Comparison of ENCODE assay signal across 8 cellular contexts in the genomic region with DNA sequence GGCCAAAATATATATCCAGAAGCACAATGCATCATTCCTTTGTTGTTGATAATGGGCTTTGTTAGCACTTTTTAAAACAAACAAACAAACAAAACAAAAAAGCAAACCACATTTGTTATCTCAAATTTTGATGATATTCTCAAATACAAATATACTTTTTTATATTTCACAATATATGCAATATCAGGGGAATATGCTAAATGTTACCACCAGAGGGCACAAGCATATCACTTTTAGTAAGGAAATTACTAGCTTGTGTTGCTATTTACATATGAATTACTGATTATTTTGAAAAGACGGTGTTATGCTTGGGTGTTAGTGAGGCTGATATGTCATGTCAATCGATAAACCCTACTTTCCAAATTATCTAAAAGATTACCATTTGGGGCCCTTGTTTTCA. TPM values are rescaled to one million over a fixed set of nuclear protein-coding genes. Genes with fewer than 3 reads are reported as not detected.
DNase-seq lines count a peak whose midpoint lies in the region; ATAC-seq and TF ChIP-seq lines count a peak whose summit lies in the region.

No MANE protein-coding gene starts in this region.

- H3K27ac ChIP-seq in CD8-positive, alpha-beta T cell (ENCODE audit: low read depth, low read length): no peak overlapping the region

- POLR2A ChIA-PET in CD8-positive, alpha-beta T cell (lab: Charles Lee): no interaction called here

- no peaks in the 10 kb centered on the region for H3K36me3 Mint-ChIP-seq in CD8-positive, alpha-beta T cell
- no peaks in the 10 kb centered on the region for H3K36me3 Mint-ChIP-seq in activated naive CD4-positive, alpha-beta T cell treated with anti-CD3 and anti-CD28 coated beads for 36 hours (ENCODE audit: low read depth)

- CTCF ChIA-PET in CD8-positive, alpha-beta T cell (lab: Charles Lee): interaction anchor here (0.7 to 2.3 kb wide), 6 partner anchors 11 to 1026 kb away, joined by 3 to 9 read pairs (median 4); a partner anchor contains a TSS
- CTCF ChIA-PET in activated naive CD4-positive, alpha-beta T cell treated with anti-CD3 and anti-CD28 coated beads for 36 hours (lab: Charles Lee): no interaction called here

- H3K4me3 Mint-ChIP-seq in CD8-positive, alpha-beta T cell: no peak overlapping the region
- H3K4me3 Mint-ChIP-seq in activated naive CD4-positive, alpha-beta T cell treated with anti-CD3 and anti-CD28 coated beads for 36 hours: no peak overlapping the region

- H3K4me1 Mint-ChIP-seq in CD8-positive, alpha-beta T cell (ENCODE audit: low read depth): no peaks in the 10 kb centered on the region
- H3K4me1 Mint-ChIP-seq in activated naive CD4-positive, alpha-beta T cell treated with anti-CD3 and anti-CD28 coated beads for 36 hours (ENCODE audit: low read depth): no peaks in the 10 kb centered on the region

- no peaks in the 10 kb centered on the region for H3K27me3 ChIP-seq in CD8-positive, alpha-beta T cell (ENCODE audit: insufficient read depth, low read length)
- peaks cover 21% of the 10 kb centered on the region for H3K27me3 ChIP-seq in adipocyte (replicated peaks; ENCODE audit: control insufficient read depth, insufficient read depth, low read length)

- H3K9me3 ChIP-seq in CD8-positive, alpha-beta T cell (ENCODE audit: low read length): no peaks in the 10 kb centered on the region
- H3K9me3 ChIP-seq in adipocyte (ENCODE audit: control insufficient read depth, low read length): peaks cover 7% of the 10 kb centered on the region

- no peak for ATAC-seq in CD8-positive, alpha-beta T cell
- peak; percentile 31 for ATAC-seq in left lobe of liver
- no peak for ATAC-seq in esophagus mucosa

- no peaks in the 10 kb centered on the region for H3K36me3 ChIP-seq in CD8-positive, alpha-beta T cell (ENCODE audit: insufficient read depth, low read length)
- H3K36me3 ChIP-seq in adipocyte (ENCODE audit: control insufficient read depth, insufficient read depth, low read length, severe bottlenecking): no peaks in the 10 kb centered on the region

- H3K27me3 Mint-ChIP-seq in CD8-positive, alpha-beta T cell (ENCODE audit: low read depth): no peaks in the 10 kb centered on the region
- H3K27me3 Mint-ChIP-seq in activated naive CD4-positive, alpha-beta T cell treated with anti-CD3 and anti-CD28 coated beads for 36 hours (ENCODE audit: low read depth): no peaks in the 10 kb centered on the region

- TF ChIP-seq CTCF in CD8-positive, alpha-beta T cell (IDR thresholded peaks at IDR 0.05): peak; percentile 64

- no peak overlapping the region for H3K27ac Mint-ChIP-seq in CD8-positive, alpha-beta T cell
- H3K27ac Mint-ChIP-seq in activated naive CD4-positive, alpha-beta T cell treated with anti-CD3 and anti-CD28 coated beads for 36 hours: no peak overlapping the region

- H3K9me3 Mint-ChIP-seq in CD8-positive, alpha-beta T cell: no peaks in the 10 kb centered on the region
- H3K9me3 Mint-ChIP-seq in activated naive CD4-positive, alpha-beta T cell treated with anti-CD3 and anti-CD28 coated beads for 36 hours: no peaks in the 10 kb centered on the region

- intact Hi-C loops in CD8-positive, alpha-beta T cell (cut with DNase I, micrococcal nuclease): loop anchor here (2.0 to 5.0 kb wide), 3 partner anchors 79 to 1198 kb away; no protein-coding TSS in a partner anchor
- intact Hi-C loops in activated naive CD4-positive, alpha-beta T cell treated with anti-CD3 and anti-CD28 coated beads for 36 hours (cut with micrococcal nuclease): no loop called here

- no peak overlapping the region for H3K9ac ChIP-seq in adipocyte (ENCODE audit: low read length)

- H3K4me3 ChIP-seq in CD8-positive, alpha-beta T cell (ENCODE audit: low read depth, low read length): no peak overlapping the region
- no peak overlapping the region for H3K4me3 ChIP-seq in adipocyte (ENCODE audit: low read length)

- no peaks in the 10 kb centered on the region for H3K4me1 ChIP-seq in CD8-positive, alpha-beta T cell (ENCODE audit: insufficient read depth, low read length)
- no peaks in the 10 kb centered on the region for H3K4me1 ChIP-seq in adipocyte (ENCODE audit: control insufficient read depth, insufficient read depth, low read length)

- DNase-seq in CD8-positive, alpha-beta T cell: no peak
- DNase-seq in HCEC 1CT (peak; percentile 25), adipocyte (ENCODE audit: low read depth) (peak; percentile 68), left lobe of liver (ENCODE audit: low spot score) (no peak), epidermal melanocyte (ENCODE audit: insufficient read length, low spot score) (no peak)
- DNase-seq in activated naive CD4-positive, alpha-beta T cell treated with anti-CD3 and anti-CD28 coated beads for 36 hours: no peak
- DNase-seq in activated effector memory CD4-positive, alpha-beta T cell treated with anti-CD3 and anti-CD28 coated beads, Interleukin-2, amount 50 U/mL, for 16 hours: no peak

RNA-seq across cellular contexts. Expression of a gene that starts 29.1 kb away (rescaled TPM):
- not detected for total RNA-seq in CD8-positive, alpha-beta T cell
- total RNA-seq in left lobe of liver: 0.75 TPM
- not detected for total RNA-seq in esophagus mucosa
- not detected for total RNA-seq in activated naive CD4-positive, alpha-beta T cell treated with anti-CD3 and anti-CD28 coated beads for 36 hours

RNA-seq across cellular contexts. Expression of a gene that starts 46.1 kb away (rescaled TPM):
- not detected for total RNA-seq in CD8-positive, alpha-beta T cell
- total RNA-seq in left lobe of liver (6.0 TPM), esophagus mucosa (not detected)
- total RNA-seq in activated naive CD4-positive, alpha-beta T cell treated with anti-CD3 and anti-CD28 coated beads for 36 hours: not detected

Comparison
In these comparisons a context has a peak if more than half of its experiments do, and no peak if none do; other contexts are left out.
1. DNase-seq: peak in HCEC 1CT (single experiment) and adipocyte (single experiment); none in CD8-positive, alpha-beta T cell (0 of 7), left lobe of liver (single experiment), activated naive CD4-positive, alpha-beta T cell treated with anti-CD3 and anti-CD28 coated beads for 36 hours (single experiment), epidermal melanocyte (single experiment) and activated effector memory CD4-positive, alpha-beta T cell treated with anti-CD3 and anti-CD28 coated beads, Interleukin-2, amount 50 U/mL, for 16 hours (single experiment).